Comparison of ENCODE assay signal across 21 cellular contexts in the genomic region with DNA sequence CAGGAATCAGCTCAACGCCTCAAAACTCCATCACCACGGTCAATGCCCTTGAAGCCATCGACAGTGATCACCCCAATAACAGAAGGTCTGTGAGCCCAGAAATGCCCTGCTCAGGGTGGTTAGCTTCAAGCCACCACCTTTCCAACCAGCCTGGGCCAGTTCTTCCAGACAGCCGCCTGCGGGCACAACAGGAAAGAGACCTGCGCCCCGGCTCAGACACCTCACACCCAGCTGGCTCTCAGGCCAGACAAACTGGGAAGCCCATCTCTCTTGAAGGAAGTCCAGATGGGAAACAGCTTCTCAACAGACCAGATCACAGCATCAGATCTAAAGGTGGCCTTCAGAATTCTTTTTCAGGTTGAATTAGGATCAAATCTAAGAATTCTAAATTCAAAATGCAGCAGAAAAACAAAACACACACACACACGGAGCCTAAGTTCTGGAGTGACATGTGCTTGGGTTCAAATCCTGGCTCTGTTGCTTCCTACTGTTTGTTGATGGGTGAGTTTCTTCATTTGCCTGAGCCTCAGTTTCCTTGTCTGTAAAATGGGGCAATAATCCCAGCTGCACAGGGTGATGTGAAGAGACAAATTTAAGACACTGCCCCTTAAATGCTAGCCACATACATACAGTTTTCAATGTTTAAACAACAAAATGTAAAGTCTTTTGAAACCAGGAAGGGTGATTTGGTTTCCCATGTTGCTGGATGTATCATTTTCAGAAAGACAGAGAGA. TPM values are rescaled to one million over a fixed set of nuclear protein-coding genes. Genes with fewer than 3 reads are reported as not detected.
DNase-seq lines count a peak whose midpoint lies in the region; ATAC-seq, FAIRE-seq and TF ChIP-seq lines count a peak whose summit lies in the region.
"Had no signal": no experiment of that assay in that cellular context is flagged by ENCODE, and none has a peak within 500 bp of the region (broad histone marks: within the 10 kb centered on the region; RNA-seq: fewer than 3 reads in every experiment).

No MANE protein-coding gene starts in this region.

- H3K27me3 Mint-ChIP-seq in naive thymus-derived CD4-positive, alpha-beta T cell: no peaks in the 10 kb centered on the region
- H3K27me3 Mint-ChIP-seq: effector memory CD8-positive, alpha-beta T cell had no signal

- CTCF ChIA-PET in K562 (lab: Yijun Ruan, JAX; ENCODE audit: low intra/inter-chr PET ratio): interaction anchor here (0.6 kb wide), 1 partner anchor 442 kb away, joined by 3 read pairs; no protein-coding TSS in a partner anchor
- CTCF ChIA-PET in naive thymus-derived CD4-positive, alpha-beta T cell (lab: Charles Lee): interaction anchor here (1.9 kb wide), 1 partner anchor 53 kb away, joined by 7 read pairs; no protein-coding TSS in a partner anchor

- H3K9me3 Mint-ChIP-seq in naive thymus-derived CD4-positive, alpha-beta T cell: no peaks in the 10 kb centered on the region
- H3K9me3 Mint-ChIP-seq: effector memory CD8-positive, alpha-beta T cell; natural killer cell had no signal

- intact Hi-C loops in left ventricle myocardium superior (cut with micrococcal nuclease): no loop called here
- intact Hi-C loops in K562 (cut with micrococcal nuclease): loop anchor here (5.0 kb wide), 1 partner anchor 448 kb away; no protein-coding TSS in a partner anchor
- intact Hi-C loops in naive thymus-derived CD4-positive, alpha-beta T cell (cut with micrococcal nuclease): loop anchor here in 1 of 2 donors (5.0 kb wide), 1 partner anchor 57 kb away; a partner anchor contains a TSS

- no TSS peak for BruUV-seq in K562 (replicated peaks; lab: Mats Ljungman, UMichigan)

- TF ChIP-seq CTCF in right atrium auricular region (IDR thresholded peaks at IDR 0.05) (no peak), K562 (IDR thresholded peaks at IDR 0.05 in 2 of 3, conservative IDR thresholded peaks at IDR 0.05 in 1 of 3; ENCODE audit: insufficient read depth in 2 of 3, low read depth in 1 of 3, low read length in 3 of 3) (no peak), tibial nerve (IDR thresholded peaks at IDR 0.05) (no peak)

- H3K36me3 Mint-ChIP-seq in naive thymus-derived CD4-positive, alpha-beta T cell: no peaks in the 10 kb centered on the region
- H3K36me3 Mint-ChIP-seq: natural killer cell had no signal

- no peak overlapping the region for H2AFZ ChIP-seq in K562 (ENCODE audit: low read depth, low read length)

- 25% methylated on average over 8 of the region's 8 CpGs for WGBS in K562 (ENCODE audit: insufficient coverage, low coverage, missing lambda C conversion rate)
- WGBS in tibial nerve, 2 donors: 85 to 92% methylated on average over 7 to 8 of the region's 8 CpGs

- no peak for TF ChIP-seq POLR2A in K562 (conservative IDR thresholded peaks at IDR 0.05)
- TF ChIP-seq POLR2A in tibial nerve (IDR thresholded peaks at IDR 0.05): no peak

- H3K4me3 ChIP-seq in right atrium auricular region (no peak overlapping the region), K562 (no peak overlapping the region), tibial nerve (peak overlapping the region in 1 of 4 donors; percentile 26)
- H3K4me3 ChIP-seq in naive thymus-derived CD4-positive, alpha-beta T cell (ENCODE audit: low read length): no peak overlapping the region
- H3K4me3 ChIP-seq: HAP-1, Peyer's patch, thyroid gland had no signal

- POLR2A ChIA-PET in K562 (lab: Yijun Ruan, JAX): interaction anchor here (0.6 to 1.2 kb wide), 2 partner anchors 11 to 20 kb away, joined by 3 read pairs; no protein-coding TSS in a partner anchor
- POLR2A ChIA-PET in naive thymus-derived CD4-positive, alpha-beta T cell (lab: Charles Lee): interaction anchor here (0.6 kb wide), 1 partner anchor 118 kb away, joined by 4 read pairs; a partner anchor contains a TSS

- H3K4me2 ChIP-seq in K562 (ENCODE audit: insufficient read depth, low read length): no peak overlapping the region

- no peak for DNase-seq in right atrium auricular region (ENCODE audit: low spot score)
- DNase-seq in left ventricle myocardium superior: no peak
- no peak for DNase-seq in K562 (ENCODE audit: extremely low read depth in 1 of 4, low spot score in 3 of 4)
- DNase-seq in naive thymus-derived CD4-positive, alpha-beta T cell: no peak
- DNase-seq in tibial nerve (ENCODE audit: low spot score in 2 of 2): no peak
- DNase-seq in stimulated activated CD4-positive, alpha-beta T cell treated with anti-CD3 and anti-CD28 coated beads, Interleukin-1b, Interleukin-23, amount 100 ng/mL, for 48 hours: no peak
- no peak for DNase-seq in glomerular visceral epithelial cell (ENCODE audit: extremely low spot score)
- DNase-seq in NCI-H82 (lab: John Stamatoyannopoulos, UW): no peak
- DNase-seq: activated CD8-positive, alpha-beta memory T cell treated with anti-CD3 and anti-CD28 coated beads, Interleukin-2, amount 50 U/mL, for 48 hours; activated gamma-delta T cell; DMS79 treated with DMSO at 0.1 percent for 48 hours; effector memory CD8-positive, alpha-beta T cell; IMR-90; natural killer cell; NCI-H1694; Peyer's patch; thyroid gland had no signal

- TF ChIP-seq EP300 in K562 (IDR thresholded peaks at IDR 0.05; ENCODE audit: low read length) (no peak), tibial nerve (IDR thresholded peaks at IDR 0.05) (no peak)

- H3K36me3 ChIP-seq in right atrium auricular region: peaks cover 55% of the 10 kb centered on the region
- no peaks in the 10 kb centered on the region for H3K36me3 ChIP-seq in K562 (ENCODE audit: control insufficient read depth, insufficient read depth, low read length)
- no peaks in the 10 kb centered on the region for H3K36me3 ChIP-seq in naive thymus-derived CD4-positive, alpha-beta T cell (ENCODE audit: control insufficient read depth in 2 of 3, insufficient read depth in 3 of 3, low read length in 3 of 3)
- peaks cover 0 to 12% (median 0%) of the 10 kb centered on the region in 3 donors for H3K36me3 ChIP-seq in tibial nerve
- H3K36me3 ChIP-seq: HAP-1, Peyer's patch, thyroid gland had no signal

- no peak overlapping the region for H3K4me3 Mint-ChIP-seq in naive thymus-derived CD4-positive, alpha-beta T cell
- H3K4me3 Mint-ChIP-seq: effector memory CD8-positive, alpha-beta T cell; natural killer cell had no signal

- H3K9me3 ChIP-seq in right atrium auricular region (no peaks in the 10 kb centered on the region), K562 (replicated peaks; ENCODE audit: control insufficient read depth, insufficient read depth, low read depth, low read length) (no peaks in the 10 kb centered on the region), tibial nerve (no peaks in the 10 kb centered on the region)
- no peaks in the 10 kb centered on the region for H3K9me3 ChIP-seq in naive thymus-derived CD4-positive, alpha-beta T cell (ENCODE audit: control insufficient read depth in 2 of 3, low read length in 3 of 3)
- H3K9me3 ChIP-seq: HAP-1, Peyer's patch, thyroid gland had no signal

- H3K4me1 ChIP-seq in right atrium auricular region (peaks cover 0 to 83% of the 10 kb centered on the region in 2 donors), K562 (replicated peaks in 1 of 2; ENCODE audit: control insufficient read depth in 2 of 2, insufficient read depth in 2 of 2, low read length in 2 of 2) (peaks cover 0 to 54% of the 10 kb centered on the region in 2 experiments; a peak in 2 of 5 replicates), tibial nerve (peaks cover 0 to 84% (median 21%) of the 10 kb centered on the region in 4 donors)
- peaks cover 3 to 42% of the 10 kb centered on the region in 2 donors for H3K4me1 ChIP-seq in naive thymus-derived CD4-positive, alpha-beta T cell (ENCODE audit: control insufficient read depth in 2 of 2, insufficient read depth in 2 of 2, low read length in 2 of 2)
- H3K4me1 ChIP-seq: HAP-1 had no signal

- peak overlapping the region; percentile 7 to 96 (median 82) for H3K27ac Mint-ChIP-seq in naive thymus-derived CD4-positive, alpha-beta T cell
- H3K27ac Mint-ChIP-seq: natural killer cell had no signal

- no peak for FAIRE-seq in K562 (lab: Jason Lieb, UNC)

- H4K20me1 ChIP-seq in K562 (replicated peaks; ENCODE audit: control insufficient read depth, insufficient read depth, low read length): no peaks in the 10 kb centered on the region; the same call in 1 of the 2 replicates

- in situ Hi-C loops in K562 (cut with MboI): no loop called here

- TF ChIP-seq RAD21 in K562 (CRISPR knock-in tag; conservative IDR thresholded peaks at IDR 0.05 in 1 of 2, IDR thresholded peaks at IDR 0.05 in 1 of 2): no peak

- H3K27me3 ChIP-seq in right atrium auricular region (no peaks in the 10 kb centered on the region), K562 (ENCODE audit: control insufficient read depth in 2 of 2, insufficient read depth in 2 of 2, low read length in 2 of 2) (peaks cover 26 to 54% of the 10 kb centered on the region in 2 experiments), tibial nerve (no peaks in the 10 kb centered on the region)
- H3K27me3 ChIP-seq in naive thymus-derived CD4-positive, alpha-beta T cell (ENCODE audit: control insufficient read depth in 2 of 2, insufficient read depth in 2 of 2, low read length in 2 of 2): no peaks in the 10 kb centered on the region
- H3K27me3 ChIP-seq: Peyer's patch, thyroid gland had no signal

- H3K4me1 Mint-ChIP-seq in naive thymus-derived CD4-positive, alpha-beta T cell: peaks cover 16 to 72% (median 59%) of the 10 kb centered on the region in 7 donors

- H3K9ac ChIP-seq in K562 (ENCODE audit: insufficient read depth in 1 of 2, low read depth in 2 of 2, low read length in 2 of 2): no peak overlapping the region

- no peaks in the 10 kb centered on the region for H3K9me1 ChIP-seq in K562 (ENCODE audit: control insufficient read depth, insufficient read depth, low read length)

- H3K79me2 ChIP-seq in K562 (ENCODE audit: control insufficient read depth, insufficient read depth, low read length): no peaks in the 10 kb centered on the region

- ATAC-seq in left ventricle myocardium superior (no peak), K562 (no peak)
- ATAC-seq in naive thymus-derived CD4-positive, alpha-beta T cell: no peak
- ATAC-seq: effector memory CD8-positive, alpha-beta T cell; natural killer cell had no signal

- H3K27ac ChIP-seq in right atrium auricular region (peak overlapping the region; percentile 43 to 65), K562 (ENCODE audit: extremely low read depth, low read depth, low read length) (no peak overlapping the region), tibial nerve (peak overlapping the region in 3 of 4 donors; percentile 77 to 92 (median 85))
- H3K27ac ChIP-seq in naive thymus-derived CD4-positive, alpha-beta T cell (ENCODE audit: low read depth, low read length): no peak overlapping the region
- H3K27ac ChIP-seq: HL-60, thyroid gland had no signal

RNA-seq across cellular contexts. Expression of a gene that starts 1.1 kb away (rescaled TPM):
- total RNA-seq in right atrium auricular region (under 1 TPM in 1 of 2 donors, not detected in 1; 0.24 TPM), left ventricle myocardium superior (0.25 TPM), K562 (2014; rRNA removed) (not detected in 2 replicates), K562 (2014; rRNA removed; fragmentation: Illumina TruSeq; extraction: Trizol) (not detected in 2 replicates), K562 (2015; rRNA removed; fragmentation: Illumina TruSeq; extraction: Trizol) (not detected in 2 replicates), K562 (2021) (not detected in 2 replicates), tibial nerve (1 to 10 TPM; 1.1 to 1.6 (median 1.2) TPM)
- total RNA-seq in K562 (2011; cell fraction: chromatin; rRNA removed; ENCODE audit: low replicate concordance): not detected in 2 replicates
- total RNA-seq in K562 (2011; cell fraction: nucleolus; rRNA removed): not detected in 2 replicates
- total RNA-seq in K562 (2011; cell fraction: nucleoplasm; rRNA removed): not detected in 2 replicates
- polyA plus RNA-seq in K562 (2011; rRNA removed) (not detected in 2 replicates), K562 (2014; fragmentation: Illumina TruSeq; extraction: Trizol) (not detected in 2 replicates), K562 (2014; fragmentation: Nextera tagmentation; extraction: Ambion mirVana) (not detected), K562 (2014; rRNA removed) (not detected in 2 replicates)
- not detected in 2 replicates for polyA plus RNA-seq in K562 (2011; cell fraction: cytosol; rRNA removed)
- polyA plus RNA-seq in K562 (2011; cell fraction: nucleus; rRNA removed): not detected in 2 replicates
- polyA plus RNA-seq in K562 (2012): not detected in 2 replicates
- polyA minus RNA-seq in K562 (2011; rRNA and poly(A)+ RNA removed): not detected in 2 replicates
- not detected in 2 replicates for polyA minus RNA-seq in K562 (2011; cell fraction: cytosol; rRNA and poly(A)+ RNA removed)
- not detected in 2 replicates for polyA minus RNA-seq in K562 (2011; cell fraction: nucleus; rRNA and poly(A)+ RNA removed)
- total RNA-seq in naive thymus-derived CD4-positive, alpha-beta T cell: not detected
- polyA plus RNA-seq in naive thymus-derived CD4-positive, alpha-beta T cell: not detected
- total RNA-seq: IMR-90, lung microvascular endothelial cell, natural killer cell, Peyer's patch, thyroid gland had no signal
- polyA plus RNA-seq: AG04450, IMR-90 had no signal

RNA-seq across cellular contexts. Expression of a gene that starts 30.5 kb away (rescaled TPM):
- total RNA-seq in right atrium auricular region: 10 to 100 TPM; 80.2 to 91.7 TPM
- 274 TPM for total RNA-seq in left ventricle myocardium superior
- not detected in 2 replicates for total RNA-seq in K562 (2011; cell fraction: chromatin; rRNA removed; ENCODE audit: low replicate concordance)
- total RNA-seq in K562 (2011; cell fraction: nucleolus; rRNA removed): not detected in 2 replicates
- total RNA-seq in K562 (2011; cell fraction: nucleoplasm; rRNA removed): not detected in 2 replicates
- not detected in 2 replicates for total RNA-seq in K562 (2014; rRNA removed)
- total RNA-seq in K562 (2014; rRNA removed; fragmentation: Illumina TruSeq; extraction: Trizol): not detected in 2 replicates
- not detected in 2 replicates for total RNA-seq in K562 (2015; rRNA removed; fragmentation: Illumina TruSeq; extraction: Trizol)
- total RNA-seq in K562 (2021): 0.11 and 0.22 TPM in 2 replicates
- 0.04 TPM in 1 of 2 replicates, not detected in the other for polyA plus RNA-seq in K562 (2011; rRNA removed)
- polyA plus RNA-seq in K562 (2011; cell fraction: cytosol; rRNA removed): not detected in 2 replicates
- not detected in 2 replicates for polyA plus RNA-seq in K562 (2011; cell fraction: nucleus; rRNA removed)
- 0.08 TPM in 2 replicates for polyA plus RNA-seq in K562 (2012)
- polyA plus RNA-seq in K562 (2014; fragmentation: Illumina TruSeq; extraction: Trizol): not detected in 2 replicates
- polyA plus RNA-seq in K562 (2014; fragmentation: Nextera tagmentation; extraction: Ambion mirVana): not detected
- not detected in 2 replicates for polyA plus RNA-seq in K562 (2014; rRNA removed)
- not detected in 2 replicates for polyA minus RNA-seq in K562 (2011; rRNA and poly(A)+ RNA removed)
- not detected in 2 replicates for polyA minus RNA-seq in K562 (2011; cell fraction: cytosol; rRNA and poly(A)+ RNA removed)
- not detected in 2 replicates for polyA minus RNA-seq in K562 (2011; cell fraction: nucleus; rRNA and poly(A)+ RNA removed)
- total RNA-seq in naive thymus-derived CD4-positive, alpha-beta T cell: 10 to 100 TPM in 2 of 5 experiments, 1 to 10 TPM in 3; 5.3 to 13.7 (median 10.0) TPM
- 10 to 100 TPM; 17.0 to 27.0 TPM for polyA plus RNA-seq in naive thymus-derived CD4-positive, alpha-beta T cell
- total RNA-seq in tibial nerve: 100 to 1,000 TPM in 2 of 4 donors, 10 to 100 TPM in 2; 86.1 to 111 (median 98.1) TPM

RNA-seq across cellular contexts. Expression of a gene that starts 56.5 kb away (rescaled TPM):
- total RNA-seq in right atrium auricular region (1 to 10 TPM; 3.8 to 5.9 TPM), left ventricle myocardium superior (3.1 TPM), K562 (2014; rRNA removed) (8.9 and 12.1 TPM in 2 replicates), K562 (2014; rRNA removed; fragmentation: Illumina TruSeq; extraction: Trizol) (7.7 and 9.1 TPM in 2 replicates), K562 (2015; rRNA removed; fragmentation: Illumina TruSeq; extraction: Trizol) (6.3 and 7.5 TPM in 2 replicates), K562 (2021) (8.8 and 9.9 TPM in 2 replicates), tibial nerve (10 to 100 TPM; 10.7 to 13.6 (median 12.4) TPM)
- 11.0 and 11.3 TPM in 2 replicates for total RNA-seq in K562 (2011; cell fraction: chromatin; rRNA removed; ENCODE audit: low replicate concordance)
- total RNA-seq in K562 (2011; cell fraction: nucleolus; rRNA removed): 15.0 and 17.7 TPM in 2 replicates
- total RNA-seq in K562 (2011; cell fraction: nucleoplasm; rRNA removed): 14.9 and 19.2 TPM in 2 replicates
- polyA plus RNA-seq in K562 (2011; rRNA removed) (9.1 and 9.2 TPM in 2 replicates), K562 (2014; fragmentation: Illumina TruSeq; extraction: Trizol) (7.7 and 8.9 TPM in 2 replicates), K562 (2014; fragmentation: Nextera tagmentation; extraction: Ambion mirVana) (not detected), K562 (2014; rRNA removed) (9.6 and 11.6 TPM in 2 replicates)
- 9.0 and 10.1 TPM in 2 replicates for polyA plus RNA-seq in K562 (2011; cell fraction: cytosol; rRNA removed)
- polyA plus RNA-seq in K562 (2011; cell fraction: nucleus; rRNA removed): 4.7 and 5.3 TPM in 2 replicates
- polyA plus RNA-seq in K562 (2012): 0.12 TPM in 1 of 2 replicates, not detected in the other
- 7.0 and 7.3 TPM in 2 replicates for polyA minus RNA-seq in K562 (2011; rRNA and poly(A)+ RNA removed)
- polyA minus RNA-seq in K562 (2011; cell fraction: cytosol; rRNA and poly(A)+ RNA removed): 3.8 and 4.8 TPM in 2 replicates
- 7.0 and 9.7 TPM in 2 replicates for polyA minus RNA-seq in K562 (2011; cell fraction: nucleus; rRNA and poly(A)+ RNA removed)
- total RNA-seq in naive thymus-derived CD4-positive, alpha-beta T cell: 10 to 100 TPM in 2 of 5 experiments, 1 to 10 TPM in 3; 6.0 to 17.8 (median 8.9) TPM
- 1 to 10 TPM; 1.4 to 2.1 TPM for polyA plus RNA-seq in naive thymus-derived CD4-positive, alpha-beta T cell

Comparison
In these comparisons a context has a peak if more than half of its experiments do, and no peak if none do; other contexts are left out.
1. H3K27ac ChIP-seq: peak in right atrium auricular region (2 of 2) and tibial nerve (3 of 4); none in K562 (single experiment) and naive thymus-derived CD4-positive, alpha-beta T cell (single experiment).
2. RNA of a gene that starts 30.5 kb away (total RNA-seq): 274 TPM in left ventricle myocardium superior (single experiment), 86.1 to 111 TPM in tibial nerve and 80.2 to 91.7 TPM in right atrium auricular region; 5.3 to 13.7 TPM in naive thymus-derived CD4-positive, alpha-beta T cell and 0.11 to 0.22 TPM in K562; every median in the first group is over 4 times any median in the second.